In the genomic region with DNA sequence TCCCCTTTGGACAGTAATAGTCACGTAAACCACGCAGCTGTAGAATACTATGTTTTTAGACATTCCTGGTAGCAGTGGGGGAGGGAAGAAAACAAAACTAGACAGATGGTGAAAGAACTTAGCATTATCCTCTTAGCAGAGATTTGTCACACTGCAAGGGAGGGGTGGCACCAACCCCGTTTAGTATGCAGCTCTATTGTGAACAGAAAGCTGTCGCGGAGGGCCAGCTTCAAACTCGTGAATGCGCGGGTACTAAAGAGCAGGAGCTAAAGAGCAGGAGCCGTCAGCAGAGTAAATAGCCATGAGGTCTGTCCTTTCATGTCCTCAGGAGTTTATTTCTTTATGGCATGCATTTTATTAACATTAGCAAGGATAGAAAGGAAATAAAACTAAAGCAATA, we compare ENCODE assay signal across 1 cellular context.
TF ChIP-seq lines count a peak whose summit lies in the region.

No MANE protein-coding gene starts in this region.

TF ChIP-seq in IMR-90, 13 proteins besides CTCF, POLR2A, EP300 and RAD21 (continued from another document):
- TF ChIP-seq, protein P1, sequence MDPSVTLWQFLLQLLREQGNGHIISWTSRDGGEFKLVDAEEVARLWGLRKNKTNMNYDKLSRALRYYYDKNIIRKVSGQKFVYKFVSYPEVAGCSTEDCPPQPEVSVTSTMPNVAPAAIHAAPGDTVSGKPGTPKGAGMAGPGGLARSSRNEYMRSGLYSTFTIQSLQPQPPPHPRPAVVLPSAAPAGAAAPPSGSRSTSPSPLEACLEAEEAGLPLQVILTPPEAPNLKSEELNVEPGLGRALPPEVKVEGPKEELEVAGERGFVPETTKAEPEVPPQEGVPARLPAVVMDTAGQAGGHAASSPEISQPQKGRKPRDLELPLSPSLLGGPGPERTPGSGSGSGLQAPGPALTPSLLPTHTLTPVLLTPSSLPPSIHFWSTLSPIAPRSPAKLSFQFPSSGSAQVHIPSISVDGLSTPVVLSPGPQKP (IDR thresholded peaks at IDR 0.05; ENCODE audit: borderline replicate concordance, low read depth, low read length), result no peak
